Comparison of ENCODE assay signal across 11 cellular contexts in the genomic region with DNA sequence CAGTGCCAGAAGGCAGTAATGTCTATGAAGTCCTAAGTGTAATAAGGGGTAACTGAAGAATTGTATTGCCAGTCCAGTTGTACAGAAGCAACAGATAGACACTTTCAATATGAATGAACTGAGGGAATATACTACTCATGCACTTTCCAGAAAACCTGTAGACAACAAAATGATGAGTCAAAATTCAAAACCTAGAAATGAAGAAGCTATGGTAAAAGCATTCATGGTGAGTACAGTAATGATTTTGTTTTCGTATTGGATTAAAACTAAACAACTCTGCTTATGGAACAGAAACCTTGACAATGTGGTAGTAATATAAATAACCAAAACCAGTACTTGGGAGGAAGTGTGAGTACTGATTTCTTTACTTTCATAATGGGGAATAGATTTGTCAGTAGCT. TPM values are rescaled to one million over a fixed set of nuclear protein-coding genes. Genes with fewer than 3 reads are reported as not detected.
DNase-seq lines count a peak whose midpoint lies in the region; ATAC-seq and TF ChIP-seq lines count a peak whose summit lies in the region.
"Had no signal": no experiment of that assay in that cellular context is flagged by ENCODE, and none has a peak within 500 bp of the region (broad histone marks: within the 10 kb centered on the region; RNA-seq: fewer than 3 reads in every experiment).

No MANE protein-coding gene starts in this region.

- POLR2A ChIA-PET in naive thymus-derived CD8-positive, alpha-beta T cell (lab: Charles Lee), result no interaction called here

- H3K27ac Mint-ChIP-seq in activated naive CD4-positive, alpha-beta T cell treated with anti-CD3 and anti-CD28 coated beads, Interleukin-2, amount 10 ng/mL, durations not matched to agents 7 days and 5 days, result peak overlapping the region; percentile 74
- peak overlapping the region in 1 of 2 donors; percentile 67 for H3K27ac Mint-ChIP-seq in stimulated activated naive CD8-positive, alpha-beta T cell treated with anti-CD3 and anti-CD28 coated beads, Interleukin-15, amount 100 ng/mL, for 72 hours
- H3K27ac Mint-ChIP-seq in naive thymus-derived CD8-positive, alpha-beta T cell, result no peak overlapping the region

- H3K36me3 ChIP-seq in smooth muscle cell (ENCODE audit: low read depth), result no peaks in the 10 kb centered on the region

- H3K36me3 Mint-ChIP-seq in activated naive CD4-positive, alpha-beta T cell treated with anti-CD3 and anti-CD28 coated beads, Interleukin-2, amount 10 ng/mL, durations not matched to agents 7 days and 5 days, result peaks cover 46% of the 10 kb centered on the region
- peaks cover 13 to 37% (median 14%) of the 10 kb centered on the region in 3 donors for H3K36me3 Mint-ChIP-seq in naive thymus-derived CD8-positive, alpha-beta T cell

- H3K4me2 ChIP-seq in smooth muscle cell, result no peak overlapping the region

- no peak for TF ChIP-seq CTCF in smooth muscle cell (IDR thresholded peaks at IDR 0.05; ENCODE audit: borderline replicate concordance, insufficient read depth, poor library complexity, severe bottlenecking)

- H3K9me3 ChIP-seq in smooth muscle cell (replicated peaks; ENCODE audit: low read depth), result no peaks in the 10 kb centered on the region
- H3K9me3 ChIP-seq: thyroid gland had no signal

- peaks cover 21% of the 10 kb centered on the region for H3K9me3 Mint-ChIP-seq in activated naive CD4-positive, alpha-beta T cell treated with anti-CD3 and anti-CD28 coated beads, Interleukin-2, amount 10 ng/mL, durations not matched to agents 7 days and 5 days
- H3K9me3 Mint-ChIP-seq in stimulated activated naive CD8-positive, alpha-beta T cell treated with anti-CD3 and anti-CD28 coated beads, Interleukin-15, amount 100 ng/mL, for 72 hours, result peaks cover 7 to 22% of the 10 kb centered on the region in 2 donors
- peaks cover 0 to 17% (median 5%) of the 10 kb centered on the region in 9 donors for H3K9me3 Mint-ChIP-seq in naive thymus-derived CD8-positive, alpha-beta T cell

- no peaks in the 10 kb centered on the region for H4K20me1 ChIP-seq in smooth muscle cell (ENCODE audit: low read depth)

- H3K79me2 ChIP-seq in smooth muscle cell (ENCODE audit: low read depth), result no peaks in the 10 kb centered on the region

- H3K4me3 ChIP-seq in smooth muscle cell, result no peak overlapping the region
- H3K4me3 ChIP-seq: gastroesophageal sphincter, thyroid gland had no signal

- no peaks in the 10 kb centered on the region for H3F3A ChIP-seq in smooth muscle cell (ENCODE audit: low read depth)

- WGBS in smooth muscle cell (ENCODE audit: low lambda C conversion rate), result 92% methylated on average over 1 of the region's 1 CpG

- H3K9ac ChIP-seq in smooth muscle cell (ENCODE audit: low read depth), result no peak overlapping the region

- no peaks in the 10 kb centered on the region for H3K27me3 ChIP-seq in smooth muscle cell (ENCODE audit: low read depth)
- H3K27me3 ChIP-seq: gastroesophageal sphincter, thyroid gland had no signal

- H3K4me3 Mint-ChIP-seq in activated naive CD4-positive, alpha-beta T cell treated with anti-CD3 and anti-CD28 coated beads, Interleukin-2, amount 10 ng/mL, durations not matched to agents 7 days and 5 days, result no peak overlapping the region
- peak overlapping the region in 1 of 2 donors; percentile 17 for H3K4me3 Mint-ChIP-seq in stimulated activated naive CD8-positive, alpha-beta T cell treated with anti-CD3 and anti-CD28 coated beads, Interleukin-15, amount 100 ng/mL, for 72 hours
- no peak overlapping the region for H3K4me3 Mint-ChIP-seq in naive thymus-derived CD8-positive, alpha-beta T cell

- H3K4me1 ChIP-seq in smooth muscle cell (ENCODE audit: low read depth), result no peaks in the 10 kb centered on the region
- H3K4me1 ChIP-seq: gastroesophageal sphincter had no signal

- ATAC-seq in HG02642 (IDR thresholded peaks at IDR 0.05; ENCODE audit: poor library complexity, unreplicated experiment), result peak; percentile 82
- ATAC-seq in HG03558 (IDR thresholded peaks at IDR 0.05; ENCODE audit: extremely low read depth, unreplicated experiment), result peak; percentile 79
- peak; percentile 95 for ATAC-seq in stimulated activated naive CD8-positive, alpha-beta T cell treated with anti-CD3 and anti-CD28 coated beads, Interleukin-15, amount 100 ng/mL, for 72 hours
- ATAC-seq in naive thymus-derived CD8-positive, alpha-beta T cell, result no peak
- ATAC-seq: gastroesophageal sphincter had no signal

- H3K4me1 Mint-ChIP-seq in activated naive CD4-positive, alpha-beta T cell treated with anti-CD3 and anti-CD28 coated beads, Interleukin-2, amount 10 ng/mL, durations not matched to agents 7 days and 5 days, result peaks cover 30% of the 10 kb centered on the region
- H3K4me1 Mint-ChIP-seq in stimulated activated naive CD8-positive, alpha-beta T cell treated with anti-CD3 and anti-CD28 coated beads, Interleukin-15, amount 100 ng/mL, for 72 hours, result peaks cover 32% of the 10 kb centered on the region
- H3K4me1 Mint-ChIP-seq in naive thymus-derived CD8-positive, alpha-beta T cell, result peaks cover 7 to 28% (median 11%) of the 10 kb centered on the region in 4 donors

- H2AFZ ChIP-seq in smooth muscle cell (ENCODE audit: low read depth), result no peak overlapping the region

- H3K27ac ChIP-seq in smooth muscle cell (ENCODE audit: low read depth), result no peak overlapping the region
- H3K27ac ChIP-seq: gastroesophageal sphincter, thyroid gland had no signal

- DNase-seq in activated naive CD4-positive, alpha-beta T cell treated with anti-CD3 and anti-CD28 coated beads, Interleukin-2, amount 10 ng/mL, durations not matched to agents 7 days and 5 days, result no peak
- DNase-seq in activated naive CD4-positive, alpha-beta T cell (lab: John Stamatoyannopoulos, UW), result no peak
- no peak for DNase-seq in stimulated activated naive CD8-positive, alpha-beta T cell treated with anti-CD3 and anti-CD28 coated beads, Interleukin-15, amount 100 ng/mL, for 72 hours
- DNase-seq in smooth muscle cell (lab: John Stamatoyannopoulos, UW; ENCODE audit: unreplicated experiment), result no peak
- DNase-seq in LoVo (ENCODE audit: low spot score), result no peak
- DNase-seq in naive thymus-derived CD8-positive, alpha-beta T cell, result no peak
- DNase-seq: NCI-H82, thyroid gland had no signal

- H3K27me3 Mint-ChIP-seq in activated naive CD4-positive, alpha-beta T cell treated with anti-CD3 and anti-CD28 coated beads, Interleukin-2, amount 10 ng/mL, durations not matched to agents 7 days and 5 days, result peaks cover 21% of the 10 kb centered on the region
- no peaks in the 10 kb centered on the region for H3K27me3 Mint-ChIP-seq in stimulated activated naive CD8-positive, alpha-beta T cell treated with anti-CD3 and anti-CD28 coated beads, Interleukin-15, amount 100 ng/mL, for 72 hours
- no peaks in the 10 kb centered on the region for H3K27me3 Mint-ChIP-seq in naive thymus-derived CD8-positive, alpha-beta T cell

- CTCF ChIA-PET in activated naive CD4-positive, alpha-beta T cell treated with anti-CD3 and anti-CD28 coated beads, Interleukin-2, amount 10 ng/mL, durations not matched to agents 7 days and 5 days (lab: Charles Lee), result interaction anchor here (0.6 to 1.8 kb wide), 7 partner anchors 9 to 500 kb away, joined by 3 to 5 read pairs (median 3); no protein-coding TSS in a partner anchor

RNA-seq across cellular contexts. Expression of gene ARMC2, which starts 35.0 kb away (rescaled TPM):
- total RNA-seq in smooth muscle cell, result 2.0 and 4.6 TPM in 2 replicates
- 2.5 and 2.6 TPM in 2 replicates for polyA plus RNA-seq in smooth muscle cell
- 1 to 10 TPM; 7.6 to 9.4 TPM for total RNA-seq in naive thymus-derived CD8-positive, alpha-beta T cell
- polyA plus RNA-seq in naive thymus-derived CD8-positive, alpha-beta T cell, result 1 to 10 TPM; 2.4 to 4.9 (median 2.8) TPM

Comparison
In these comparisons a context has a peak if more than half of its experiments do, and no peak if none do; other contexts are left out.
1. ATAC-seq: peak in HG02642 (single experiment), HG03558 (single experiment) and stimulated activated naive CD8-positive, alpha-beta T cell treated with anti-CD3 and anti-CD28 coated beads, Interleukin-15, amount 100 ng/mL, for 72 hours (single experiment); none in naive thymus-derived CD8-positive, alpha-beta T cell (0 of 2).